Comparison of ENCODE assay signal across 40 cellular contexts in genomic region chr6:39317256-39317655, GRCh38. TPM values are rescaled to one million over a fixed set of nuclear protein-coding genes. Genes with fewer than 3 reads are reported as not detected.
"Had no signal": no experiment of that assay in that cellular context is flagged by ENCODE, and none has a peak within 500 bp of the region (broad histone marks: within the 10 kb centered on the region; RNA-seq: fewer than 3 reads in every experiment).

No MANE protein-coding gene starts in this region.

- DNase-seq: Karpas-422, Kasumi-1, KG1, MG63, MM.1S, MV-4-11, NCI-H1048, NCI-H1092, NCI-H1092 treated with DMSO at 0.1 percent for 48 hours, NCI-H1105, NCI-H1105 treated with DMSO at 0.1 percent for 48 hours, NCI-H1417, NCI-H1417 treated with DMSO at 0.1 percent for 48 hours, NCI-H1436, NCI-H1436 treated with DMSO at 0.1 percent for 48 hours, NCI-H146, NCI-H1694, NCI-H1694 treated with DMSO at 0.1 percent for 48 hours, NCI-H187, NCI-H187 treated with DMSO at 0.1 percent for 48 hours, NCI-H1930, NCI-H2029, NCI-H2029 treated with DMSO at 0.1 percent for 48 hours, NCI-H2081, NCI-H2081 treated with DMSO at 0.1 percent for 48 hours, NCI-H2107, NCI-H2171, NCI-H2171 treated with DMSO at 0.1 percent for 48 hours, NCI-H2227 treated with DMSO at 0.1 percent for 48 hours, NCI-H226, NCI-H345, NCI-H446, NCI-H446 treated with DMSO at 0.1 percent for 48 hours, NCI-H510A, NCI-H510A treated with DMSO at 0.1 percent for 48 hours had no signal

- H3K27ac ChIP-seq: KMS-11 had no signal

- H3K27me3 ChIP-seq: MG63 had no signal

RNA-seq across cellular contexts. Expression of gene KCNK17, which starts 3.0 kb away (rescaled TPM):
- total RNA-seq: LHCN-M2, M059J, MCF 10A, NCI-H460 had no signal

RNA-seq across cellular contexts. Expression of gene KCNK16, which starts 5.2 kb away (rescaled TPM):
- total RNA-seq: LHCN-M2, M059J, MCF 10A, NCI-H460 had no signal
